Comparison of ENCODE assay signal across 24 cellular contexts in genomic region chr12:125949471-125949870, GRCh38.
"Had no signal": no experiment of that assay in that cellular context is flagged by ENCODE, and none has a peak within 500 bp of the region (broad histone marks: within the 10 kb centered on the region; RNA-seq: fewer than 3 reads in every experiment).

No MANE protein-coding gene starts in this region.

- H3K27ac ChIP-seq: stomach, suprapubic skin, testis, thoracic aorta, thyroid gland, tibial artery, tibial nerve, transverse colon, upper lobe of left lung, upper lobe of right lung, uterus, vagina had no signal

- H3K36me3 ChIP-seq: stomach, suprapubic skin, thoracic aorta, thyroid gland, tibial artery, tibial nerve, transverse colon, upper lobe of left lung, upper lobe of right lung, uterus, vagina had no signal

- H3K27me3 ChIP-seq: stomach, suprapubic skin, testis, thyroid gland, tibial artery, tibial nerve, transverse colon, upper lobe of left lung, upper lobe of right lung, uterus, vagina had no signal

- H3K4me3 ChIP-seq: stomach, suprapubic skin, testis, thoracic aorta, thyroid gland, tibial artery, tibial nerve, transverse colon, upper lobe of left lung, upper lobe of right lung, uterus, vagina had no signal

- DNase-seq: stimulated activated CD4-positive, alpha-beta T cell treated with anti-CD3 and anti-CD28 coated beads, Interleukin-2, amount 100 ng/mL, for 48 hours; stimulated activated CD4-positive, alpha-beta T cell treated with anti-CD3 and anti-CD28 coated beads, Interleukin-4, amount 100 ng/mL, for 1 hour; stimulated activated CD4-positive, alpha-beta T cell treated with anti-CD3 and anti-CD28 coated beads, Interleukin-4, amount 100 ng/mL, for 24 hours; stimulated activated CD4-positive, alpha-beta T cell treated with anti-CD3 and anti-CD28 coated beads, Interleukin-4, amount 100 ng/mL, for 4 hours; stimulated activated CD8-positive, alpha-beta memory T cell treated with anti-CD3 and anti-CD28 coated beads, Interleukin-4, amount 100 ng/mL, for 48 hours; stimulated activated naive B cell treated with anti-CD40 and anti-IgM and Interleukin-4, amounts not matched to agents 10 μg/mL and 1 μg/mL and 100 μg/mL, for 72 hours; stimulated activated naive CD4-positive, alpha-beta T cell; stimulated activated naive CD4-positive, alpha-beta T cell treated with Interleukin-2 at 50 U/mL for 16 hours; stimulated activated naive CD8-positive, alpha-beta T cell treated with anti-CD3 and anti-CD28 coated beads, Interleukin-15, amount 100 ng/mL, for 72 hours; stimulated activated naive CD8-positive, alpha-beta T cell treated with anti-CD3 and anti-CD28 coated beads, Interleukin-15, Interleukin-2, amounts not matched to agents 100 U/mL and 50 U/mL, for 24 hours; stomach; substantia nigra; testis; thyroid gland; tibial artery; transverse colon; trophoblast cell; upper lobe of left lung; upper lobe of right lung; uterus had no signal

- H3K9me3 ChIP-seq: stomach, suprapubic skin, testis, thoracic aorta, thyroid gland, tibial artery, tibial nerve, transverse colon, upper lobe of left lung, upper lobe of right lung, uterus, vagina had no signal
